In the genomic region with DNA sequence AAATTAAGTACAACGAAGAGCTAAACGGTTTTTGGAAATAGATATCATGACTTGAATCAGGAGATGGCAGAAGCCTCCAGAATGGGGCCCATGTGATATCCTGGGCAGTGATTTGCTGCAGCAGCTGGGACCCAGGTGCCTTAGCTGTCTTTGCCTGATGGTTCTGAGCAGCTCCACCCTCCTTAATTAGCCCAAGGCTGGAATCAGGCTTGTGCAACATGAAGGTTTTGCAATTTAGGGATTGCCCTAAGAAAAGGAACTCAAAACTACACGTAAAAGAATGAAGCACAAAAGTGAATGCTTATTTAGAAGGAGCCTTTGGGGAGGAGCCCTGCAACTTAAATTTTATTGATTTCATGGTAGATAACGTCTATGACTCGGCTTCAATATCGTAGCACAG, we compare ENCODE assay signal across 1 cellular context.
TF ChIP-seq lines count a peak whose summit lies in the region.

No MANE protein-coding gene starts in this region.

TF ChIP-seq in K562, 482 proteins besides CTCF, POLR2A, EP300 and RAD21:
- no peak for TF ChIP-seq U2AF2 (optimal IDR thresholded peaks at IDR 0.05; ENCODE audit: low read depth, low read length)
- TF ChIP-seq FOXJ3 (CRISPR knock-in tag; IDR thresholded peaks at IDR 0.05), result no peak
- TF ChIP-seq CEBPB (tag; IDR thresholded peaks at IDR 0.05), result peak; percentile 41; the same call in 1 of the 2 replicates
- TF ChIP-seq TCF3 (CRISPR knock-in tag; IDR thresholded peaks at IDR 0.05), result no peak
- no peak for TF ChIP-seq PTTG1 (tag; IDR thresholded peaks at IDR 0.05; ENCODE audit: low read depth)
TF ChIP-seq in K562: peak in this region for 1.
